Comparison of ENCODE assay signal across 8 cellular contexts in the genomic region with DNA sequence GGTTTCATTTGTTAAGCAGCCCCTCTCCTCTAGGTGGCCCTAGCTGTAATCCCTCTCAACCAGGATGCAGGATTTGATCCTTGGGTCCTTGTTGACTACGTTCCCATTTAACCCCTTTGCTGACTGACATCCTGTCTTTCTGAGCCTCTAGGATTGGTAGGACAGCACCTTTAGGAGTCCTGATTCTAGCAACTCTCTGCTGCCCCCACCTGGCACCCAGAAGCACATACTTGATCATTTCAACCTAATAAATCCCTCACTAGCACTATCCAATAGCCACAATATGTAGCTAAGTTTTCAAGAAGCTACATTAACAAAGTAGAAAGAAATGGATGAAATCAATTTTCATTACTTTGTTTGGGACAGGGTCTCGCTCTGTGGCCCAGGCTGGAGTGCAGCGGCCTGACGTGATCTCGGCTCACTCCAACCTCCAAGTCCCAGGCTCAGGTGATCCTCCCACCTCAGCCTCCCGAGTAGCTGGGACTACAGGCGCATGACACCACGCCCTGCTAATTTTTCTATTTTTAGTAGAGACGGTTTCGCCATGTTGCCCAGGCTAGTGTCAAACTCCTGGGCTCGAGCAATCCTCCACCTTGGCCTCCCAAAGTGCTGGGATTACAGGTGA. TPM values are rescaled to one million over a fixed set of nuclear protein-coding genes. Genes with fewer than 3 reads are reported as not detected.
DNase-seq lines count a peak whose midpoint lies in the region; ATAC-seq, FAIRE-seq and TF ChIP-seq lines count a peak whose summit lies in the region.

No MANE protein-coding gene starts in this region.

- TF ChIP-seq POLR2A in A549 (IDR thresholded peaks at IDR 0.05; ENCODE audit: low read length), result no peak
- TF ChIP-seq POLR2A in GM18505 (IDR thresholded peaks at IDR 0.05; ENCODE audit: borderline replicate concordance, extremely low read depth, insufficient read depth, insufficient read length), result no peak
- no peak for TF ChIP-seq POLR2A in body of pancreas (IDR thresholded peaks at IDR 0.05)

- no peaks in the 10 kb centered on the region for H3K9me3 ChIP-seq in A549
- no peaks in the 10 kb centered on the region for H3K9me3 ChIP-seq in body of pancreas

- intact Hi-C loops in body of pancreas (cut with DNase I), result no loop called here

- H3K27ac ChIP-seq in A549 (no peak overlapping the region), body of pancreas (no peak overlapping the region)

- H3K4me3 ChIP-seq in A549 (no peak overlapping the region), body of pancreas (no peak overlapping the region)

- no peak overlapping the region for H3K4me2 ChIP-seq in A549

- DNase-seq in A549 (ENCODE audit: low read depth in 1 of 2, low spot score in 1 of 2), result peak; percentile 76 to 88
- DNase-seq in NCI-H2029 treated with DMSO at 0.1 percent for 48 hours (lab: John Stamatoyannopoulos, UW), result peak; percentile 49
- peak; percentile 38 for DNase-seq in T-helper 9 cell
- DNase-seq in body of pancreas, result peak; percentile 51 to 59 (median 57)
- peak; percentile 47 for DNase-seq in stimulated activated CD4-positive, alpha-beta T cell treated with anti-CD3 and anti-CD28 coated beads, Interleukin-1b, Interleukin-23, amount 100 ng/mL, for 48 hours

- no peaks in the 10 kb centered on the region for H3K36me3 ChIP-seq in body of pancreas (replicated peaks in 1 of 2; ENCODE audit: insufficient read depth in 1 of 2, low read depth in 2 of 2)

- 37% methylated on average over 11 of the region's 11 CpGs for WGBS in A549 (ENCODE audit: missing lambda C conversion rate)
- 65 to 66% methylated on average over 11 of the region's 11 CpGs for WGBS in body of pancreas, 2 donors

- no peaks in the 10 kb centered on the region for H3K27me3 ChIP-seq in body of pancreas

- FAIRE-seq in A549 (lab: Jason Lieb, UNC), result peak; percentile 46
- peak; percentile 27 for FAIRE-seq in islet of Langerhans (lab: Jason Lieb, UNC)

- H3K4me1 ChIP-seq in A549 (peaks cover 7% of the 10 kb centered on the region; the same call in 1 of the 3 replicates), body of pancreas (no peaks in the 10 kb centered on the region)

- TF ChIP-seq CTCF in A549 (IDR thresholded peaks at IDR 0.05), result peak; percentile 86
- TF ChIP-seq CTCF in body of pancreas (IDR thresholded peaks at IDR 0.05), result peak; percentile 43 to 66 (median 56)

- TF ChIP-seq RAD21 in A549 (conservative IDR thresholded peaks at IDR 0.05 in 1 of 2, IDR thresholded peaks at IDR 0.05 in 1 of 2), result peak; percentile 72 to 81

- TF ChIP-seq EP300 in A549 (IDR thresholded peaks at IDR 0.05), result no peak

- POLR2A ChIA-PET in A549 (lab: Yijun Ruan, JAX), result interaction anchor here (1.9 kb wide), 1 partner anchor 28 kb away, joined by 4 read pairs; the partner anchor contains the start of gene RSL24D1

- peak; percentile 90 to 95 for ATAC-seq in A549
- ATAC-seq in GM18505 (IDR thresholded peaks at IDR 0.05; ENCODE audit: unreplicated experiment), result peak; percentile 91
- ATAC-seq in HG02938 (IDR thresholded peaks at IDR 0.05; ENCODE audit: unreplicated experiment), result peak; percentile 90
- peak; percentile 40 for ATAC-seq in body of pancreas

- CTCF ChIA-PET in A549 (lab: Yijun Ruan, JAX), result interaction anchor here (0.5 to 3.6 kb wide), 20 partner anchors 9 to 952 kb away, joined by 3 to 15 read pairs (median 4); no protein-coding TSS in a partner anchor

TF ChIP-seq in A549, 52 proteins besides CTCF, POLR2A, EP300 and RAD21:
- TF ChIP-seq, protein P1, sequence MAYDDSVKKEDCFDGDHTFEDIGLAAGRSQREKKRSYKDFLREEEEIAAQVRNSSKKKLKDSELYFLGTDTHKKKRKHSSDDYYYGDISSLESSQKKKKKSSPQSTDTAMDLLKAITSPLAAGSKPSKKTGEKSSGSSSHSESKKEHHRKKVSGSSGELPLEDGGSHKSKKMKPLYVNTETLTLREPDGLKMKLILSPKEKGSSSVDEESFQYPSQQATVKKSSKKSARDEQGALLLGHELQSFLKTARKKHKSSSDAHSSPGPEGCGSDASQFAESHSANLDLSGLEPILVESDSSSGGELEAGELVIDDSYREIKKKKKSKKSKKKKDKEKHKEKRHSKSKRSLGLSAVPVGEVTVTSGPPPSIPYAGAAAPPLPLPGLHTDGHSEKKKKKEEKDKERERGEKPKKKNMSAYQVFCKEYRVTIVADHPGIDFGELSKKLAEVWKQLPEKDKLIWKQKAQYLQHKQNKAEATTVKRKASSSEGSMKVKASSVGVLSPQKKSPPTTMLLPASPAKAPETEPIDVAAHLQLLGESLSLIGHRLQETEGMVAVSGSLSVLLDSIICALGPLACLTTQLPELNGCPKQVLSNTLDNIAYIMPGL (CRISPR knock-in tag; IDR thresholded peaks at IDR 0.05; ENCODE audit: borderline replicate concordance), result no peak
- peak; percentile 69 for TF ChIP-seq SMC3 (IDR thresholded peaks at IDR 0.05)

RNA-seq across cellular contexts. Expression of gene RSL24D1, which starts 28.3 kb away (rescaled TPM):
- polyA plus RNA-seq in A549 (2011; rRNA removed) (171 and 257 TPM in 2 replicates), A549 (2017; fragmentation: RNase III; extraction: RNeasy Plus Mini Kit Qiagen cat#74134 plus additional on column Dnase treatment) (103 to 121 TPM (median 104 TPM) in 3 replicates)
- 31.3 and 35.4 TPM in 2 replicates for polyA plus RNA-seq in A549 (2012; cell fraction: cytosol; rRNA removed)
- 6.9 and 14.2 TPM in 2 replicates for polyA plus RNA-seq in A549 (2012; cell fraction: nucleus; rRNA removed)
- polyA minus RNA-seq in A549 (2011; rRNA and poly(A)+ RNA removed), result 44.4 and 46.1 TPM in 2 replicates
- 10 to 100 TPM; 13.5 to 46.7 TPM for total RNA-seq in body of pancreas

Comparison
In these comparisons a context has a peak if more than half of its experiments do, and no peak if none do; other contexts are left out.
1. ATAC-seq: peak in every context shown above with its lines; median percentile 92 in A549; 91 in GM18505; 90 in HG02938; 40 in body of pancreas.